In genomic region chr10:7941576-7941975, GRCh38 we compare ENCODE assay signal across 18 cellular contexts.
DNase-seq lines count a peak whose midpoint lies in the region; ATAC-seq and TF ChIP-seq lines count a peak whose summit lies in the region.
"Had no signal": no experiment of that assay in that cellular context is flagged by ENCODE, and none has a peak within 500 bp of the region (broad histone marks: within the 10 kb centered on the region; RNA-seq: fewer than 3 reads in every experiment).

No MANE protein-coding gene starts in this region.

- H2BK5ac ChIP-seq in trophoblast cell (ENCODE audit: low read depth, low read length, poor library complexity) = no peak overlapping the region

- H3K9me3 ChIP-seq in esophagus muscularis mucosa (peaks cover 0 to 8% (median 0%) of the 10 kb centered on the region in 4 donors), trophoblast cell (ENCODE audit: insufficient read depth, low read depth, low read length) (no peaks in the 10 kb centered on the region), upper lobe of left lung (no peaks in the 10 kb centered on the region)
- H3K9me3 ChIP-seq: HAP-1 had no signal

- no peaks in the 10 kb centered on the region for H3K27me3 ChIP-seq in esophagus muscularis mucosa
- H3K27me3 ChIP-seq in trophoblast cell (ENCODE audit: insufficient read depth, low read length) = no peaks in the 10 kb centered on the region
- no peaks in the 10 kb centered on the region for H3K27me3 ChIP-seq in H7 (ENCODE audit: control insufficient read depth, insufficient read depth, low read length)
- no peaks in the 10 kb centered on the region for H3K27me3 ChIP-seq in upper lobe of left lung
- H3K27me3 ChIP-seq: BLaER1 treated with 17β-estradiol and CSF1 and Interleukin-3, amounts not matched to agents 10 nM and 100 nM had no signal

- no peak overlapping the region for H4K91ac ChIP-seq in trophoblast cell (ENCODE audit: low read depth, low read length)

- TF ChIP-seq EP300 in esophagus muscularis mucosa (IDR thresholded peaks at IDR 0.05) (no peak), upper lobe of left lung (IDR thresholded peaks at IDR 0.05) (no peak)

- no peak overlapping the region for H2AK5ac ChIP-seq in trophoblast cell (ENCODE audit: low read length)

- no peaks in the 10 kb centered on the region for H3K27me3 Mint-ChIP-seq in activated naive CD8-positive, alpha-beta T cell treated with anti-CD3 and anti-CD28 coated beads, Interleukin-2, amount 50 U/mL, for 24 hours
- no peaks in the 10 kb centered on the region for H3K27me3 Mint-ChIP-seq in activated naive CD8-positive, alpha-beta T cell treated with anti-CD3 and anti-CD28 coated beads for 36 hours
- H3K27me3 Mint-ChIP-seq: B cell had no signal

- H4K8ac ChIP-seq in trophoblast cell (ENCODE audit: low read depth, low read length) = no peak overlapping the region

- no peak for TF ChIP-seq CTCF in esophagus muscularis mucosa (IDR thresholded peaks at IDR 0.05)
- TF ChIP-seq CTCF in upper lobe of left lung (IDR thresholded peaks at IDR 0.05) = no peak

- H3K4me1 ChIP-seq in esophagus muscularis mucosa = peaks cover 0 to 3% (median 1%) of the 10 kb centered on the region in 4 donors
- peaks cover 0 to 4% of the 10 kb centered on the region in 2 experiments for H3K4me1 ChIP-seq in trophoblast cell (ENCODE audit: control insufficient read depth in 1 of 2, insufficient read depth in 2 of 2, low read length in 2 of 2)
- peaks cover 0 to 9% (median 1%) of the 10 kb centered on the region in 4 donors for H3K4me1 ChIP-seq in upper lobe of left lung

- no peak overlapping the region for H4K12ac ChIP-seq in trophoblast cell (ENCODE audit: low read depth, low read length)

- H3K79me2 ChIP-seq in trophoblast cell (ENCODE audit: control insufficient read depth, insufficient read depth, low read length, poor library complexity) = no peaks in the 10 kb centered on the region

- no peak overlapping the region for H3K27ac Mint-ChIP-seq in activated naive CD8-positive, alpha-beta T cell treated with anti-CD3 and anti-CD28 coated beads, Interleukin-2, amount 50 U/mL, for 24 hours
- no peak overlapping the region for H3K27ac Mint-ChIP-seq in activated naive CD8-positive, alpha-beta T cell treated with anti-CD3 and anti-CD28 coated beads for 36 hours
- H3K27ac Mint-ChIP-seq: B cell; CD8-positive, alpha-beta T cell had no signal

- H3K79me1 ChIP-seq in trophoblast cell (ENCODE audit: low read length) = no peaks in the 10 kb centered on the region

- TF ChIP-seq POLR2A in esophagus muscularis mucosa (IDR thresholded peaks at IDR 0.05; ENCODE audit: low read depth) (no peak), upper lobe of left lung (IDR thresholded peaks at IDR 0.05) (no peak)

- H3K36me3 ChIP-seq in esophagus muscularis mucosa (no peaks in the 10 kb centered on the region), trophoblast cell (ENCODE audit: control insufficient read depth in 1 of 2, insufficient read depth in 2 of 2, low read length in 2 of 2) (no peaks in the 10 kb centered on the region), H7 (replicated peaks; ENCODE audit: control insufficient read depth, insufficient read depth, low read length) (no peaks in the 10 kb centered on the region), upper lobe of left lung (no peaks in the 10 kb centered on the region)
- H3K36me3 ChIP-seq: HAP-1 had no signal

- no peak overlapping the region for H2AFZ ChIP-seq in trophoblast cell (ENCODE audit: insufficient read depth, low read length, poor library complexity)
- H2AFZ ChIP-seq: GM23248 had no signal

- H3K9ac ChIP-seq in trophoblast cell (ENCODE audit: low read length) = no peak overlapping the region
- H3K9ac ChIP-seq: BLaER1 treated with 17β-estradiol and CSF1 and Interleukin-3, amounts not matched to agents 10 nM and 100 nM; GM23248 had no signal

- no peak overlapping the region for H3K4me2 ChIP-seq in trophoblast cell (ENCODE audit: low read length)
- H3K4me2 ChIP-seq: BLaER1 treated with 17β-estradiol and CSF1 and Interleukin-3, amounts not matched to agents 10 nM and 100 nM had no signal

- H3K4ac ChIP-seq in trophoblast cell (ENCODE audit: low read depth, low read length) = no peak overlapping the region

- H3K36me3 Mint-ChIP-seq in activated naive CD8-positive, alpha-beta T cell treated with anti-CD3 and anti-CD28 coated beads, Interleukin-2, amount 50 U/mL, for 24 hours (ENCODE audit: low read depth) = peaks cover 30% of the 10 kb centered on the region
- peaks cover 36% of the 10 kb centered on the region for H3K36me3 Mint-ChIP-seq in activated naive CD8-positive, alpha-beta T cell treated with anti-CD3 and anti-CD28 coated beads for 36 hours

- peak; percentile 59 for ATAC-seq in activated naive CD8-positive, alpha-beta T cell treated with anti-CD3 and anti-CD28 coated beads, Interleukin-2, amount 50 U/mL, for 24 hours
- ATAC-seq in upper lobe of left lung (ENCODE audit: low FRiP score in 2 of 2) = no peak
- ATAC-seq: CD8-positive, alpha-beta T cell; GM12878 had no signal

- WGBS in esophagus muscularis mucosa = 87% methylated on average over 6 of the region's 6 CpGs
- no CpG with 5 or more reads among the region's 6 CpGs for WGBS in trophoblast cell (ENCODE audit: extremely low coverage, insufficient coverage, insufficient read length)
- whole genome bisulfite sequencing in upper lobe of left lung, 2 donors = 87 to 91% methylated on average over 6 of the region's 6 CpGs

- H3K4me1 Mint-ChIP-seq in activated naive CD8-positive, alpha-beta T cell treated with anti-CD3 and anti-CD28 coated beads, Interleukin-2, amount 50 U/mL, for 24 hours = peaks cover 21% of the 10 kb centered on the region
- peaks cover 27% of the 10 kb centered on the region for H3K4me1 Mint-ChIP-seq in activated naive CD8-positive, alpha-beta T cell treated with anti-CD3 and anti-CD28 coated beads for 36 hours

- no peak overlapping the region for H2BK120ac ChIP-seq in trophoblast cell (ENCODE audit: insufficient read depth, low read length, poor library complexity)

- H3K4me3 Mint-ChIP-seq in activated naive CD8-positive, alpha-beta T cell treated with anti-CD3 and anti-CD28 coated beads, Interleukin-2, amount 50 U/mL, for 24 hours = no peak overlapping the region
- no peak overlapping the region for H3K4me3 Mint-ChIP-seq in activated naive CD8-positive, alpha-beta T cell treated with anti-CD3 and anti-CD28 coated beads for 36 hours
- H3K4me3 Mint-ChIP-seq: B cell; CD8-positive, alpha-beta T cell had no signal

- no peak overlapping the region for H2BK12ac ChIP-seq in trophoblast cell (ENCODE audit: low read length)

- intact Hi-C loops in esophagus muscularis mucosa (cut with DNase I) = no loop called here

- DNase-seq in activated naive CD8-positive, alpha-beta T cell treated with anti-CD3 and anti-CD28 coated beads, Interleukin-2, amount 50 U/mL, for 24 hours = no peak
- DNase-seq in activated naive CD8-positive, alpha-beta T cell treated with anti-CD3 and anti-CD28 coated beads for 36 hours = no peak
- DNase-seq in esophagus muscularis mucosa (ENCODE audit: extremely low spot score) = peak; percentile 80
- no peak for DNase-seq in trophoblast cell
- DNase-seq in H7 = no peak
- DNase-seq in NCI-H2196 treated with DMSO at 0.1 percent for 48 hours (lab: John Stamatoyannopoulos, UW; ENCODE audit: unreplicated experiment) = no peak
- no peak for DNase-seq in upper lobe of left lung
- DNase-seq: 8988T; CD8-positive, alpha-beta T cell; DMS 273 treated with DMSO at 0.1 percent for 48 hours; DMS53; DND-41; EL; GM23248 had no signal

- H3K18ac ChIP-seq in trophoblast cell (ENCODE audit: low read length) = peak overlapping the region; percentile 18

- peaks cover 18% of the 10 kb centered on the region for H3K9me3 Mint-ChIP-seq in activated naive CD8-positive, alpha-beta T cell treated with anti-CD3 and anti-CD28 coated beads, Interleukin-2, amount 50 U/mL, for 24 hours
- peaks cover 17% of the 10 kb centered on the region for H3K9me3 Mint-ChIP-seq in activated naive CD8-positive, alpha-beta T cell treated with anti-CD3 and anti-CD28 coated beads for 36 hours

- no peak overlapping the region for H3K14ac ChIP-seq in trophoblast cell (ENCODE audit: low read length)

- no peak overlapping the region for H3K4me3 ChIP-seq in esophagus muscularis mucosa
- H3K4me3 ChIP-seq in trophoblast cell (ENCODE audit: low read depth, low read length) = no peak overlapping the region
- no peak overlapping the region for H3K4me3 ChIP-seq in H7 (ENCODE audit: insufficient read depth, low read depth, low read length)
- no peak overlapping the region for H3K4me3 ChIP-seq in upper lobe of left lung
- H3K4me3 ChIP-seq: BLaER1 treated with 17β-estradiol and CSF1 and Interleukin-3, amounts not matched to agents 10 nM and 100 nM; GM12878; GM23248; HAP-1 had no signal

- H3K27ac ChIP-seq in esophagus muscularis mucosa (replicated peaks in 1 of 4) (no peak overlapping the region), trophoblast cell (ENCODE audit: low read depth, low read length) (no peak overlapping the region), upper lobe of left lung (no peak overlapping the region)
- H3K27ac ChIP-seq: BLaER1 treated with 17β-estradiol and CSF1 and Interleukin-3, amounts not matched to agents 10 nM and 100 nM; GM23248 had no signal

- no peak overlapping the region for H3K23ac ChIP-seq in trophoblast cell (ENCODE audit: low read length)
